13 cellular contexts compared by ENCODE assay signal in genomic region chr4:100311181-100311580, GRCh38.
A peak's percentile ranks its signal among the peaks of the same experiment; 100 is the strongest.
DNase-seq lines count a peak whose midpoint lies in the region; ATAC-seq, FAIRE-seq and TF ChIP-seq lines count a peak whose summit lies in the region.
"Had no signal": no experiment of that assay in that cellular context is flagged by ENCODE, and none has a peak within 500 bp of the region (broad histone marks: within the 10 kb centered on the region; RNA-seq: fewer than 3 reads in every experiment).

No MANE protein-coding gene starts in this region.

- no peak overlapping the region for H3K23ac ChIP-seq in mesenchymal stem cell (ENCODE audit: low read length in 2 of 2)

- BruUV-seq in GM12878 (replicated peaks; lab: Mats Ljungman, UMichigan), result no TSS peak

- intact Hi-C loops in GM12878 (cut with micrococcal nuclease; ENCODE audit: unreplicated experiment), result no loop called here
- intact Hi-C loops in posterior vena cava (cut with DNase I), result loop anchor here in 1 of 2 donors (10.0 kb wide), 1 partner anchor 104 kb away; no protein-coding TSS in a partner anchor

- no peaks in the 10 kb centered on the region for H3K4me1 ChIP-seq in Loucy (ENCODE audit: insufficient read depth, low read length, poor library complexity, severe bottlenecking)
- no peaks in the 10 kb centered on the region for H3K4me1 ChIP-seq in GM12878 (ENCODE audit: control insufficient read depth, insufficient read depth, low read length)
- H3K4me1 ChIP-seq in mesenchymal stem cell (ENCODE audit: control insufficient read depth, insufficient read depth, low read depth, low read length), result peaks cover 4% of the 10 kb centered on the region
- H3K4me1 ChIP-seq: prostate gland had no signal

- H3K79me2 ChIP-seq in Loucy (ENCODE audit: insufficient read depth, low read length) (no peaks in the 10 kb centered on the region), GM12878 (ENCODE audit: control insufficient read depth, insufficient read depth, low read length) (no peaks in the 10 kb centered on the region)

- H2BK5ac ChIP-seq in mesenchymal stem cell (ENCODE audit: low read depth, low read length, poor library complexity, severe bottlenecking), result no peak overlapping the region

- H3K27me3 ChIP-seq in Loucy (ENCODE audit: insufficient read depth, low read length, poor library complexity, severe bottlenecking) (no peaks in the 10 kb centered on the region), GM12878 (replicated peaks in 1 of 2; ENCODE audit: control insufficient read depth in 2 of 2, insufficient read depth in 2 of 2, low read length in 1 of 2) (no peaks in the 10 kb centered on the region; a peak in 1 of 4 replicates), mesenchymal stem cell (ENCODE audit: control insufficient read depth in 1 of 2, insufficient read depth in 1 of 2, low read length in 2 of 2) (no peaks in the 10 kb centered on the region)

- H3K14ac ChIP-seq in mesenchymal stem cell (ENCODE audit: low read length in 2 of 2), result no peak overlapping the region

- TF ChIP-seq CTCF in GM12873 (IDR thresholded peaks at IDR 0.05; ENCODE audit: insufficient read depth, low read depth, low read length, missing control alignments) (peak; percentile 6), Loucy (conservative IDR thresholded peaks at IDR 0.05; ENCODE audit: low read length) (peak; percentile 59), GM12878 (IDR thresholded peaks at IDR 0.05 in 2 of 3, conservative IDR thresholded peaks at IDR 0.05 in 1 of 3; ENCODE audit: control insufficient read depth in 2 of 3, extremely low read depth in 1 of 3, insufficient read depth in 1 of 3, low read depth in 3 of 3, low read length in 3 of 3) (peak; percentile 3 to 16 (median 4); a peak in 1 of 6 replicates), GM10248 (IDR thresholded peaks at IDR 0.05; ENCODE audit: control extremely low read depth, extremely low read depth, low read depth, missing control alignments) (no peak)

- CTCF ChIA-PET in GM12878 (lab: Yijun Ruan, JAX), result interaction anchor here (0.8 kb wide), 1 partner anchor 218 kb away, joined by 3 read pairs; no protein-coding TSS in a partner anchor
- CTCF ChIA-PET in GM10248 (lab: Yijun Ruan, JAX), result interaction anchor here (0.8 to 1.2 kb wide), 2 partner anchors 8 to 10 kb away, joined by 3 to 4 read pairs; no protein-coding TSS in a partner anchor

- peak overlapping the region in 1 of 2 experiments; percentile 34 for H3K18ac ChIP-seq in mesenchymal stem cell (ENCODE audit: low read depth in 1 of 2, low read length in 2 of 2)

- H2BK15ac ChIP-seq in mesenchymal stem cell (ENCODE audit: low read depth, poor library complexity, severe bottlenecking), result no peak overlapping the region

- no peak overlapping the region for H3K4me2 ChIP-seq in Loucy (ENCODE audit: low read depth, low read length, poor library complexity, severe bottlenecking)
- no peak overlapping the region for H3K4me2 ChIP-seq in GM12878 (ENCODE audit: control insufficient read depth, insufficient read depth)
- H3K4me2 ChIP-seq in mesenchymal stem cell (ENCODE audit: low read length, poor library complexity, severe bottlenecking), result no peak overlapping the region

- no peak overlapping the region for H2BK120ac ChIP-seq in mesenchymal stem cell (ENCODE audit: low read depth, low read length)

- no peaks in the 10 kb centered on the region for H3K9me2 ChIP-seq in Loucy (replicated peaks; ENCODE audit: low read depth, low read length)

- TF ChIP-seq EP300 in GM12878 (IDR thresholded peaks at IDR 0.05; ENCODE audit: borderline replicate concordance in 1 of 2, control insufficient read depth in 1 of 2, low read depth in 2 of 2, low read length in 2 of 2), result no peak

- H3K9me3 ChIP-seq in Loucy (ENCODE audit: insufficient read depth, low read depth, low read length) (no peaks in the 10 kb centered on the region), GM12878 (replicated peaks; ENCODE audit: control insufficient read depth, insufficient read depth, low read length) (no peaks in the 10 kb centered on the region), mesenchymal stem cell (ENCODE audit: control insufficient read depth, low read length) (no peaks in the 10 kb centered on the region)
- H3K9me3 ChIP-seq: prostate gland, thoracic aorta had no signal

- RAD21 ChIA-PET in GM12878 (lab: Charles Lee; ENCODE audit: unreplicated experiment), result no interaction called here

- no peak for DNase-seq in GM12878 (ENCODE audit: low read depth, low spot score)
- peak; percentile 26 for DNase-seq in mesenchymal stem cell
- DNase-seq in posterior vena cava (ENCODE audit: low spot score), result no peak
- DNase-seq in amniotic stem cell (lab: John Stamatoyannopoulos, UW), result no peak
- no peak for DNase-seq in GM10248 (ENCODE audit: extremely low spot score)
- DNase-seq: activated CD4-positive, CD25-positive, alpha-beta regulatory T cell; activated T-cell treated with anti-CD3 and anti-CD28 coated beads, Interleukin-2, amount 50 U/mL, for 1 hour; NCI-H1417 had no signal

- TF ChIP-seq RAD21 in GM12878 (IDR thresholded peaks at IDR 0.05; ENCODE audit: insufficient read depth, low read depth, low read length), result no peak; the same call in 1 of the 2 replicates

- no peaks in the 10 kb centered on the region for H4K20me1 ChIP-seq in Loucy (ENCODE audit: insufficient read depth, low read length, poor library complexity, severe bottlenecking)
- no peaks in the 10 kb centered on the region for H4K20me1 ChIP-seq in GM12878 (ENCODE audit: control insufficient read depth, insufficient read depth)

- H3F3A ChIP-seq in Loucy (ENCODE audit: low read depth), result no peaks in the 10 kb centered on the region

- H3K9ac ChIP-seq in Loucy (ENCODE audit: low read depth, low read length, poor library complexity, severe bottlenecking), result no peak overlapping the region
- H3K9ac ChIP-seq in GM12878 (ENCODE audit: control insufficient read depth, insufficient read depth, low read length), result no peak overlapping the region
- no peak overlapping the region for H3K9ac ChIP-seq in mesenchymal stem cell (ENCODE audit: low read length)

- H4K91ac ChIP-seq in mesenchymal stem cell (ENCODE audit: low read length), result no peak overlapping the region

- in situ Hi-C loops in GM12878 (cut with MboI), result no loop called here

- H3K27ac ChIP-seq in GM12878 (ENCODE audit: control insufficient read depth, insufficient read depth), result no peak overlapping the region
- H3K27ac ChIP-seq in mesenchymal stem cell (ENCODE audit: low read length, poor library complexity, severe bottlenecking), result no peak overlapping the region
- H3K27ac ChIP-seq: prostate gland, thoracic aorta had no signal

- ATAC-seq in GM12878, result peak; percentile 38; the same call in 1 of the 3 replicates

- SMC1A ChIA-PET in GM12878 (lab: Charles Lee; ENCODE audit: uncharacterized antibody, unreplicated experiment), result interaction anchor here (1.2 kb wide), 1 partner anchor 17 kb away, joined by 3 read pairs; no protein-coding TSS in a partner anchor

- H2BK12ac ChIP-seq in mesenchymal stem cell (ENCODE audit: low read length in 2 of 2), result peak overlapping the region in 1 of 2 experiments; percentile 83

- TF ChIP-seq POLR2A in GM12878 (IDR thresholded peaks at IDR 0.05; ENCODE audit: low read depth, low read length), result no peak

- H3K79me1 ChIP-seq in mesenchymal stem cell (replicated peaks; ENCODE audit: low read length, poor library complexity, severe bottlenecking), result no peaks in the 10 kb centered on the region

- peak overlapping the region; percentile 79 for H2AFZ ChIP-seq in Loucy (ENCODE audit: low read length)
- H2AFZ ChIP-seq in GM12878 (ENCODE audit: control insufficient read depth, low read depth, low read length), result no peak overlapping the region
- no peak overlapping the region for H2AFZ ChIP-seq in mesenchymal stem cell (ENCODE audit: low read depth, low read length)

- peak overlapping the region; percentile 20 to 49 for H3K4ac ChIP-seq in mesenchymal stem cell (ENCODE audit: low read depth in 1 of 2, low read length in 2 of 2)

- POLR2A ChIA-PET in GM12878 (lab: Charles Lee) (no interaction called here), GM10248 (lab: Yijun Ruan, JAX) (no interaction called here)

- no peak overlapping the region for H2AK5ac ChIP-seq in mesenchymal stem cell (ENCODE audit: low read length, severe bottlenecking)

- no peaks in the 10 kb centered on the region for H3K36me3 ChIP-seq in Loucy (ENCODE audit: insufficient read depth, low read length)
- no peaks in the 10 kb centered on the region for H3K36me3 ChIP-seq in GM12878 (ENCODE audit: control insufficient read depth in 2 of 2, insufficient read depth in 2 of 2, low read length in 1 of 2)
- H3K36me3 ChIP-seq in mesenchymal stem cell (ENCODE audit: control insufficient read depth in 1 of 2, insufficient read depth in 2 of 2, low read depth in 1 of 2, low read length in 2 of 2), result no peaks in the 10 kb centered on the region
- H3K36me3 ChIP-seq: prostate gland, thoracic aorta had no signal

- no peak for FAIRE-seq in GM12878 (lab: Jason Lieb, UNC)
- FAIRE-seq: frontal cortex had no signal

- H4K8ac ChIP-seq in mesenchymal stem cell (ENCODE audit: low read length), result no peak overlapping the region

- H3K4me3 ChIP-seq in Loucy (ENCODE audit: low read length, poor library complexity, severe bottlenecking) (no peak overlapping the region), GM12878 (no peak overlapping the region), mesenchymal stem cell (ENCODE audit: insufficient read depth in 1 of 2, low read depth in 1 of 2, low read length in 2 of 2) (no peak overlapping the region)
- H3K4me3 ChIP-seq: prostate gland, thoracic aorta had no signal

- WGBS in GM12878 (ENCODE audit: insufficient coverage, insufficient replicate concordance, low lambda C conversion rate, missing lambda C conversion rate), result 61% methylated on average over 3 of the region's 3 CpGs
- 91% methylated on average over 3 of the region's 3 CpGs for WGBS in mesenchymal stem cell

TF ChIP-seq in GM12878, 131 proteins besides CTCF, POLR2A, EP300 and RAD21 (continues in another document):
- TF ChIP-seq NR2C1 (IDR thresholded peaks at IDR 0.05) (no peak), BCL3 (IDR thresholded peaks at IDR 0.05; ENCODE audit: borderline replicate concordance, insufficient read depth, low read depth, low read length, poor library complexity, severe bottlenecking) (no peak), FOXK2 (IDR thresholded peaks at IDR 0.05) (no peak), CHD1 (IDR thresholded peaks at IDR 0.05; ENCODE audit: low read depth, low read length) (no peak), POLR2AphosphoS2 (IDR thresholded peaks at IDR 0.05; ENCODE audit: low read depth, low read length) (no peak), MXI1 (IDR thresholded peaks at IDR 0.05; ENCODE audit: low read depth, low read length) (no peak), RCOR1 (conservative IDR thresholded peaks at IDR 0.05; ENCODE audit: low read depth, low read length) (no peak)
